In genomic region chr17:48554412-48555090, GRCh38 we compare ENCODE assay signal across 9 cellular contexts. TPM values are rescaled to one million over a fixed set of nuclear protein-coding genes. Genes with fewer than 3 reads are reported as not detected.
DNase-seq lines count a peak whose midpoint lies in the region; ATAC-seq and TF ChIP-seq lines count a peak whose summit lies in the region.
"Had no signal": no experiment of that assay in that cellular context is flagged by ENCODE, and none has a peak within 500 bp of the region (broad histone marks: within the 10 kb centered on the region; RNA-seq: fewer than 3 reads in every experiment).

No MANE protein-coding gene starts in this region.

- no peaks in the 10 kb centered on the region for H3K36me3 ChIP-seq in Caco-2 (ENCODE audit: control insufficient read depth, insufficient read depth, low read length)
- H3K36me3 ChIP-seq in PC-9 (ENCODE audit: low read depth) = no peaks in the 10 kb centered on the region
- peaks cover 4 to 29% (median 23%) of the 10 kb centered on the region in 4 donors for H3K36me3 ChIP-seq in esophagus muscularis mucosa
- no peaks in the 10 kb centered on the region for H3K36me3 ChIP-seq in BE2C

- H3K27me3 Mint-ChIP-seq in Caco-2 (ENCODE audit: insufficient read depth, unreplicated experiment) = no peaks in the 10 kb centered on the region
- H3K27me3 Mint-ChIP-seq in natural killer cell treated with Interleukin-12 subunit alpha and Interleukin-12 subunit beta and Interleukin-15 and Interleukin-18, amount 100 ng/mL, for 72 hours = peaks cover 0 to 4% of the 10 kb centered on the region in 2 donors

- intact Hi-C loops in Caco-2 (cut with micrococcal nuclease; ENCODE audit: unreplicated experiment) = loop anchor here (2.0 kb wide), 1 partner anchor 62 kb away; no protein-coding TSS in a partner anchor
- intact Hi-C loops in PC-9 (cut with micrococcal nuclease; ENCODE audit: unreplicated experiment) = no loop called here
- intact Hi-C loops in esophagus muscularis mucosa (cut with DNase I) = no loop called here

- H3K9me3 Mint-ChIP-seq in Caco-2 (ENCODE audit: unreplicated experiment) = no peaks in the 10 kb centered on the region
- no peaks in the 10 kb centered on the region for H3K9me3 Mint-ChIP-seq in natural killer cell treated with Interleukin-12 subunit alpha and Interleukin-12 subunit beta and Interleukin-15 and Interleukin-18, amount 100 ng/mL, for 72 hours

- TF ChIP-seq CTCF in Caco-2 (IDR thresholded peaks at IDR 0.05; ENCODE audit: insufficient read depth in 1 of 2, low read depth in 1 of 2, low read length in 1 of 2, severe bottlenecking in 1 of 2, unreplicated experiment in 1 of 2) (no peak), PC-9 (conservative IDR thresholded peaks at IDR 0.05) (no peak), esophagus muscularis mucosa (IDR thresholded peaks at IDR 0.05) (no peak), BE2C (IDR thresholded peaks at IDR 0.05; ENCODE audit: low read depth, low read length) (no peak)

- no peaks in the 10 kb centered on the region for H4K20me1 ChIP-seq in PC-9 (ENCODE audit: insufficient read depth)

- POLR2A ChIA-PET in Caco-2 (lab: Charles Lee) = no interaction called here
- POLR2A ChIA-PET in PC-9 (lab: Charles Lee; ENCODE audit: unreplicated experiment) = no interaction called here

- H3K9me3 ChIP-seq in Caco-2 = no peaks in the 10 kb centered on the region
- H3K9me3 ChIP-seq in PC-9 (ENCODE audit: insufficient read depth, low read depth) = no peaks in the 10 kb centered on the region
- no peaks in the 10 kb centered on the region for H3K9me3 ChIP-seq in esophagus muscularis mucosa
- no peaks in the 10 kb centered on the region; the same call in 1 of the 2 replicates for H3K9me3 ChIP-seq in BE2C
- H3K9me3 ChIP-seq: HAP-1 had no signal

- peak overlapping the region; percentile 67 for H3K4me2 ChIP-seq in PC-9

- TF ChIP-seq POLR2A in esophagus muscularis mucosa (IDR thresholded peaks at IDR 0.05; ENCODE audit: low read depth) = no peak

- H3K79me2 ChIP-seq in PC-9 (ENCODE audit: low read depth) = no peaks in the 10 kb centered on the region

- peak overlapping the region; percentile 49 for H3K4me3 Mint-ChIP-seq in Caco-2 (ENCODE audit: unreplicated experiment)
- peak overlapping the region; percentile 90 for H3K4me3 Mint-ChIP-seq in natural killer cell treated with Interleukin-12 subunit alpha and Interleukin-12 subunit beta and Interleukin-15 and Interleukin-18, amount 100 ng/mL, for 72 hours

- H3K27me3 ChIP-seq in Caco-2 (replicated peaks; ENCODE audit: control insufficient read depth, insufficient read depth, low read length) (no peaks in the 10 kb centered on the region; the same call in 1 of the 2 replicates), PC-9 (ENCODE audit: insufficient read depth, low read depth) (no peaks in the 10 kb centered on the region), esophagus muscularis mucosa (no peaks in the 10 kb centered on the region), BE2C (peaks cover 93% of the 10 kb centered on the region)

- H3K27ac ChIP-seq in PC-9 (peak overlapping the region; percentile 34; the same call in 1 of the 2 replicates), esophagus muscularis mucosa (replicated peaks in 1 of 4) (peak overlapping the region; percentile 91 to 97 (median 96))

- H3K4me1 ChIP-seq in Caco-2 (peaks cover 9% of the 10 kb centered on the region), PC-9 (replicated peaks; ENCODE audit: insufficient read depth) (no peaks in the 10 kb centered on the region), esophagus muscularis mucosa (peaks cover 39 to 97% (median 97%) of the 10 kb centered on the region in 4 donors), BE2C (no peaks in the 10 kb centered on the region)

- H3K27ac Mint-ChIP-seq in Caco-2 (ENCODE audit: unreplicated experiment) = no peak overlapping the region
- H3K27ac Mint-ChIP-seq in natural killer cell treated with Interleukin-12 subunit alpha and Interleukin-12 subunit beta and Interleukin-15 and Interleukin-18, amount 100 ng/mL, for 72 hours = peak overlapping the region; percentile 61 to 93

- no peak for ATAC-seq in natural killer cell treated with Interleukin-12 subunit alpha and Interleukin-12 subunit beta and Interleukin-15 and Interleukin-18, amount 100 ng/mL, for 72 hours

- no peaks in the 10 kb centered on the region for H3F3A ChIP-seq in PC-9 (ENCODE audit: insufficient read depth, low read depth)

- H3K36me3 Mint-ChIP-seq in Caco-2 (ENCODE audit: insufficient read depth, unreplicated experiment) = no peaks in the 10 kb centered on the region
- H3K36me3 Mint-ChIP-seq in natural killer cell treated with Interleukin-12 subunit alpha and Interleukin-12 subunit beta and Interleukin-15 and Interleukin-18, amount 100 ng/mL, for 72 hours = no peaks in the 10 kb centered on the region

- H3K9me2 ChIP-seq in PC-9 (ENCODE audit: insufficient read depth) = no peaks in the 10 kb centered on the region

- BruUV-seq in Caco-2 (replicated peaks; lab: Mats Ljungman, UMichigan) (no TSS peak), PC-9 (replicated peaks; lab: Mats Ljungman, UMichigan) (TSS peak; percentile 25)

- H3K4me3 ChIP-seq in Caco-2 (ENCODE audit: low read depth, low read length) = no peak overlapping the region
- peak overlapping the region; percentile 42; the same call in 1 of the 2 replicates for H3K4me3 ChIP-seq in PC-9
- peak overlapping the region; percentile 56 to 64 (median 57) for H3K4me3 ChIP-seq in esophagus muscularis mucosa
- H3K4me3 ChIP-seq in BE2C (ENCODE audit: low read depth, low read length) = no peak overlapping the region
- H3K4me3 ChIP-seq: HAP-1 had no signal

- TF ChIP-seq EP300 in esophagus muscularis mucosa (IDR thresholded peaks at IDR 0.05) = no peak

- peak overlapping the region; percentile 75 for H2AFZ ChIP-seq in PC-9

- no peak for DNase-seq in Caco-2
- peak in 1 of 2 experiments; percentile 2 for DNase-seq in PC-9
- DNase-seq in esophagus muscularis mucosa (ENCODE audit: extremely low spot score) = no peak
- DNase-seq in natural killer cell treated with Interleukin-12 subunit alpha and Interleukin-12 subunit beta and Interleukin-15 and Interleukin-18, amount 100 ng/mL, for 72 hours (ENCODE audit: low spot score) = no peak
- no peak for DNase-seq in stimulated activated CD4-positive, alpha-beta T cell treated with anti-CD3 and anti-CD28 coated beads, Interleukin-2, amount 100 ng/mL, for 24 hours
- DNase-seq in BE2C = no peak
- no peak for DNase-seq in SIG-M5 treated with dmso at 0.1 percent for 504 hours (lab: John Stamatoyannopoulos, UW; ENCODE audit: unreplicated experiment)
- no peak for DNase-seq in amniotic stem cell (lab: John Stamatoyannopoulos, UW)

- WGBS in esophagus muscularis mucosa = 30% methylated on average over 41 of the region's 41 CpGs

- CTCF ChIA-PET in Caco-2 (lab: Charles Lee) (interaction anchor here (0.6 to 1.8 kb wide), 6 partner anchors 14 to 339 kb away, joined by 3 to 5 read pairs (median 3); no protein-coding TSS in a partner anchor), PC-9 (lab: Charles Lee) (no interaction called here)

- peaks cover 7% of the 10 kb centered on the region for H3K4me1 Mint-ChIP-seq in Caco-2 (ENCODE audit: low read depth, unreplicated experiment)
- peaks cover 8 to 18% of the 10 kb centered on the region in 2 donors for H3K4me1 Mint-ChIP-seq in natural killer cell treated with Interleukin-12 subunit alpha and Interleukin-12 subunit beta and Interleukin-15 and Interleukin-18, amount 100 ng/mL, for 72 hours (ENCODE audit: low read depth in 2 of 2)

RNA-seq across cellular contexts. Expression of gene HOXB2, which starts 9.6 kb away (rescaled TPM):
- 0.65 and 1.1 TPM in 2 replicates for total RNA-seq in Caco-2 (2022)
- total RNA-seq in PC-9 (2021) = 0.31 and 0.90 TPM in 2 replicates
- total RNA-seq in esophagus muscularis mucosa = 10 to 100 TPM; 36.3 to 86.4 (median 63.4) TPM
- 10 to 100 TPM; 20.8 to 30.0 TPM for total RNA-seq in natural killer cell treated with Interleukin-12 subunit alpha and Interleukin-12 subunit beta and Interleukin-15 and Interleukin-18, amount 100 ng/mL, for 72 hours
- polyA plus RNA-seq in BE2C (2012; ENCODE audit: insufficient read depth, insufficient read length, low read depth) = not detected

RNA-seq across cellular contexts. Expression of gene HOXB4, which starts 23.6 kb away (rescaled TPM):
- total RNA-seq in Caco-2 (2022) (3.4 and 3.9 TPM in 2 replicates), PC-9 (2021) (2.0 and 2.1 TPM in 2 replicates), esophagus muscularis mucosa (1 to 10 TPM; 3.5 to 8.3 (median 5.0) TPM)
- total RNA-seq in natural killer cell treated with Interleukin-12 subunit alpha and Interleukin-12 subunit beta and Interleukin-15 and Interleukin-18, amount 100 ng/mL, for 72 hours = 1 to 10 TPM; 6.9 to 8.2 TPM
- not detected for polyA plus RNA-seq in BE2C (2012; ENCODE audit: insufficient read depth, insufficient read length, low read depth)

RNA-seq across cellular contexts. Expression of gene HOXB1, which starts 23.7 kb away (rescaled TPM):
- total RNA-seq in Caco-2 (2022) (not detected in 2 replicates), PC-9 (2021) (not detected in 2 replicates), esophagus muscularis mucosa (not detected)
- total RNA-seq in natural killer cell treated with Interleukin-12 subunit alpha and Interleukin-12 subunit beta and Interleukin-15 and Interleukin-18, amount 100 ng/mL, for 72 hours = not detected
- not detected for polyA plus RNA-seq in BE2C (2012; ENCODE audit: insufficient read depth, insufficient read length, low read depth)

RNA-seq across cellular contexts. Expression of gene HOXB3, which starts 35.5 kb away (rescaled TPM):
- total RNA-seq in Caco-2 (2022) = 7.2 and 10.1 TPM in 2 replicates
- 17.2 and 19.1 TPM in 2 replicates for total RNA-seq in PC-9 (2021)
- 10 to 100 TPM; 10.8 to 34.9 (median 28.7) TPM for total RNA-seq in esophagus muscularis mucosa
- total RNA-seq in natural killer cell treated with Interleukin-12 subunit alpha and Interleukin-12 subunit beta and Interleukin-15 and Interleukin-18, amount 100 ng/mL, for 72 hours = 10 to 100 TPM in 1 of 2 donors, 1 to 10 TPM in 1; 9.0 to 15.4 TPM
- polyA plus RNA-seq in BE2C (2012; ENCODE audit: insufficient read depth, insufficient read length, low read depth) = not detected

RNA-seq across cellular contexts. Expression of gene HOXB5, which starts 39.0 kb away (rescaled TPM):
- total RNA-seq in Caco-2 (2022) (not detected in 2 replicates), PC-9 (2021) (8.3 and 12.9 TPM in 2 replicates), esophagus muscularis mucosa (under 1 TPM; 0.17 to 0.83 (median 0.36) TPM)
- total RNA-seq in natural killer cell treated with Interleukin-12 subunit alpha and Interleukin-12 subunit beta and Interleukin-15 and Interleukin-18, amount 100 ng/mL, for 72 hours = under 1 TPM in 1 of 2 donors, not detected in 1; 0.70 TPM
- not detected for polyA plus RNA-seq in BE2C (2012; ENCODE audit: insufficient read depth, insufficient read length, low read depth)

Comparison
In these comparisons a context has a peak if more than half of its experiments do, and no peak if none do; other contexts are left out.
1. H3K4me3 ChIP-seq: peak in PC-9 (single experiment) and esophagus muscularis mucosa (4 of 4); none in Caco-2 (single experiment) and BE2C (single experiment).
2. RNA of gene HOXB2, which starts 9.6 kb away (total RNA-seq): 36.3 to 86.4 TPM in esophagus muscularis mucosa and 20.8 to 30.0 TPM in natural killer cell treated with Interleukin-12 subunit alpha and Interleukin-12 subunit beta and Interleukin-15 and Interleukin-18, amount 100 ng/mL, for 72 hours; 0.65 to 1.1 TPM in Caco-2 and 0.31 to 0.90 TPM in PC-9; every median in the first group is over 10 times any median in the second.